8 cellular contexts compared by ENCODE assay signal in genomic region chr13:99386911-99387788, GRCh38.
A peak's percentile ranks its signal among the peaks of the same experiment; 100 is the strongest.
DNase-seq lines count a peak whose midpoint lies in the region; ATAC-seq and TF ChIP-seq lines count a peak whose summit lies in the region.

No MANE protein-coding gene starts in this region.

- intact Hi-C loops in cardiac septum (cut with DNase I) (no loop called here), sciatic nerve (cut with DNase I) (no loop called here)

- no peak overlapping the region for H3K4me3 ChIP-seq in GM12864 (ENCODE audit: low read depth, low read length)

- peak; percentile 60 for ATAC-seq in HG02870 (IDR thresholded peaks at IDR 0.05; ENCODE audit: unreplicated experiment)
- no peak for ATAC-seq in sciatic nerve
- ATAC-seq in HG02970 (IDR thresholded peaks at IDR 0.05; ENCODE audit: low FRiP score, unreplicated experiment) = no peak

- TF ChIP-seq CTCF in GM12864 (IDR thresholded peaks at IDR 0.05; ENCODE audit: low read depth, low read length, missing control alignments) = peak; percentile 92

- DNase-seq in GM12864 (ENCODE audit: low read depth) (no peak), OCI-M1 (lab: John Stamatoyannopoulos, UW) (peak; percentile 65), cardiac septum (ENCODE audit: low spot score) (peak; percentile 70), sciatic nerve (ENCODE audit: low spot score) (no peak)
- DNase-seq in activated T-helper 1 cell treated with anti-CD3 and anti-CD28 coated beads, Interleukin-2, amount 50 U/mL, for 16 hours (ENCODE audit: low read depth in 1 of 2, low spot score in 1 of 2) = peak; percentile 71 to 81
- DNase-seq in stimulated activated CD4-positive, alpha-beta T cell treated with anti-CD3 and anti-CD28 coated beads, Interleukin-12 subunit alpha, Interleukin-12 subunit beta, amount 100 ng/mL, for 48 hours (ENCODE audit: low read depth in 2 of 3, low spot score in 1 of 3) = peak; percentile 81 to 94 (median 82)

Comparison
In these comparisons a context has a peak if more than half of its experiments do, and no peak if none do; other contexts are left out.
1. DNase-seq: peak in OCI-M1 (single experiment), activated T-helper 1 cell treated with anti-CD3 and anti-CD28 coated beads, Interleukin-2, amount 50 U/mL, for 16 hours (2 of 2), cardiac septum (single experiment) and stimulated activated CD4-positive, alpha-beta T cell treated with anti-CD3 and anti-CD28 coated beads, Interleukin-12 subunit alpha, Interleukin-12 subunit beta, amount 100 ng/mL, for 48 hours (3 of 3); none in GM12864 (single experiment) and sciatic nerve (single experiment).